Comparison of ENCODE assay signal across 2 cellular contexts in genomic region chr5:159118958-159119659, GRCh38. TPM values are rescaled to one million over a fixed set of nuclear protein-coding genes. Genes with fewer than 3 reads are reported as not detected.
"Had no signal": no experiment of that assay in that cellular context is flagged by ENCODE, and none has a peak within 500 bp of the region (broad histone marks: within the 10 kb centered on the region; RNA-seq: fewer than 3 reads in every experiment).

No MANE protein-coding gene starts in this region.

RNA-seq across cellular contexts. Expression of gene EBF1, which starts 19.4 kb away (rescaled TPM):
- total RNA-seq: PC-9, RPMI7951 had no signal
